ENCODE assay signal across 2 cellular contexts in the genomic region with DNA sequence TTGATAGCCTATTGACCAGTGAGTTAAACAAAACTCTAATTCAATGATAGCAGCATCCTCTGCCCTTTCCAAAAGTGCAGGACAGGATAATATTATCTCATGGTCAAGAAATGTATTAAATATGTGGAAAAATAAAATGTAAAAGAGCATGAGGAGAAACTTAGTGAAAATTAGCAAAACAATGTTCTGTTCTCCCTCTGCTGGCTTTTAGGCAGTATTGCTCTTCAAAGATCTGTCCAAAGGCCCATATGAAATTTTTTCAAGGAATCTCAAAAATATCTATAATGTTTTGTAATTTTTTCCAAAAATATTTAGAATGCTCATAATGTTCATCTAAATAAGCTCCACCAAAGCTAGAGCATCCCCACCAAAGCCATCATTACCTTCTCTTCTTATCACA.
TF ChIP-seq lines count a peak whose summit lies in the region.

No MANE protein-coding gene starts in this region.

TF ChIP-seq in GM23338, 12 proteins besides CTCF, POLR2A, EP300 and RAD21:
- TF ChIP-seq EZH2 (IDR thresholded peaks at IDR 0.05; ENCODE audit: low read depth, unreplicated experiment) (no peak), POLR2AphosphoS5 (IDR thresholded peaks at IDR 0.05; ENCODE audit: low read depth) (no peak), NANOG (IDR thresholded peaks at IDR 0.05; ENCODE audit: borderline replicate concordance) (no peak), JUNB (IDR thresholded peaks at IDR 0.05; ENCODE audit: unreplicated experiment) (no peak), ZNF331 (CRISPR knock-in tag; IDR thresholded peaks at IDR 0.05; ENCODE audit: low read depth) (no peak)
- TF ChIP-seq, protein P1, sequence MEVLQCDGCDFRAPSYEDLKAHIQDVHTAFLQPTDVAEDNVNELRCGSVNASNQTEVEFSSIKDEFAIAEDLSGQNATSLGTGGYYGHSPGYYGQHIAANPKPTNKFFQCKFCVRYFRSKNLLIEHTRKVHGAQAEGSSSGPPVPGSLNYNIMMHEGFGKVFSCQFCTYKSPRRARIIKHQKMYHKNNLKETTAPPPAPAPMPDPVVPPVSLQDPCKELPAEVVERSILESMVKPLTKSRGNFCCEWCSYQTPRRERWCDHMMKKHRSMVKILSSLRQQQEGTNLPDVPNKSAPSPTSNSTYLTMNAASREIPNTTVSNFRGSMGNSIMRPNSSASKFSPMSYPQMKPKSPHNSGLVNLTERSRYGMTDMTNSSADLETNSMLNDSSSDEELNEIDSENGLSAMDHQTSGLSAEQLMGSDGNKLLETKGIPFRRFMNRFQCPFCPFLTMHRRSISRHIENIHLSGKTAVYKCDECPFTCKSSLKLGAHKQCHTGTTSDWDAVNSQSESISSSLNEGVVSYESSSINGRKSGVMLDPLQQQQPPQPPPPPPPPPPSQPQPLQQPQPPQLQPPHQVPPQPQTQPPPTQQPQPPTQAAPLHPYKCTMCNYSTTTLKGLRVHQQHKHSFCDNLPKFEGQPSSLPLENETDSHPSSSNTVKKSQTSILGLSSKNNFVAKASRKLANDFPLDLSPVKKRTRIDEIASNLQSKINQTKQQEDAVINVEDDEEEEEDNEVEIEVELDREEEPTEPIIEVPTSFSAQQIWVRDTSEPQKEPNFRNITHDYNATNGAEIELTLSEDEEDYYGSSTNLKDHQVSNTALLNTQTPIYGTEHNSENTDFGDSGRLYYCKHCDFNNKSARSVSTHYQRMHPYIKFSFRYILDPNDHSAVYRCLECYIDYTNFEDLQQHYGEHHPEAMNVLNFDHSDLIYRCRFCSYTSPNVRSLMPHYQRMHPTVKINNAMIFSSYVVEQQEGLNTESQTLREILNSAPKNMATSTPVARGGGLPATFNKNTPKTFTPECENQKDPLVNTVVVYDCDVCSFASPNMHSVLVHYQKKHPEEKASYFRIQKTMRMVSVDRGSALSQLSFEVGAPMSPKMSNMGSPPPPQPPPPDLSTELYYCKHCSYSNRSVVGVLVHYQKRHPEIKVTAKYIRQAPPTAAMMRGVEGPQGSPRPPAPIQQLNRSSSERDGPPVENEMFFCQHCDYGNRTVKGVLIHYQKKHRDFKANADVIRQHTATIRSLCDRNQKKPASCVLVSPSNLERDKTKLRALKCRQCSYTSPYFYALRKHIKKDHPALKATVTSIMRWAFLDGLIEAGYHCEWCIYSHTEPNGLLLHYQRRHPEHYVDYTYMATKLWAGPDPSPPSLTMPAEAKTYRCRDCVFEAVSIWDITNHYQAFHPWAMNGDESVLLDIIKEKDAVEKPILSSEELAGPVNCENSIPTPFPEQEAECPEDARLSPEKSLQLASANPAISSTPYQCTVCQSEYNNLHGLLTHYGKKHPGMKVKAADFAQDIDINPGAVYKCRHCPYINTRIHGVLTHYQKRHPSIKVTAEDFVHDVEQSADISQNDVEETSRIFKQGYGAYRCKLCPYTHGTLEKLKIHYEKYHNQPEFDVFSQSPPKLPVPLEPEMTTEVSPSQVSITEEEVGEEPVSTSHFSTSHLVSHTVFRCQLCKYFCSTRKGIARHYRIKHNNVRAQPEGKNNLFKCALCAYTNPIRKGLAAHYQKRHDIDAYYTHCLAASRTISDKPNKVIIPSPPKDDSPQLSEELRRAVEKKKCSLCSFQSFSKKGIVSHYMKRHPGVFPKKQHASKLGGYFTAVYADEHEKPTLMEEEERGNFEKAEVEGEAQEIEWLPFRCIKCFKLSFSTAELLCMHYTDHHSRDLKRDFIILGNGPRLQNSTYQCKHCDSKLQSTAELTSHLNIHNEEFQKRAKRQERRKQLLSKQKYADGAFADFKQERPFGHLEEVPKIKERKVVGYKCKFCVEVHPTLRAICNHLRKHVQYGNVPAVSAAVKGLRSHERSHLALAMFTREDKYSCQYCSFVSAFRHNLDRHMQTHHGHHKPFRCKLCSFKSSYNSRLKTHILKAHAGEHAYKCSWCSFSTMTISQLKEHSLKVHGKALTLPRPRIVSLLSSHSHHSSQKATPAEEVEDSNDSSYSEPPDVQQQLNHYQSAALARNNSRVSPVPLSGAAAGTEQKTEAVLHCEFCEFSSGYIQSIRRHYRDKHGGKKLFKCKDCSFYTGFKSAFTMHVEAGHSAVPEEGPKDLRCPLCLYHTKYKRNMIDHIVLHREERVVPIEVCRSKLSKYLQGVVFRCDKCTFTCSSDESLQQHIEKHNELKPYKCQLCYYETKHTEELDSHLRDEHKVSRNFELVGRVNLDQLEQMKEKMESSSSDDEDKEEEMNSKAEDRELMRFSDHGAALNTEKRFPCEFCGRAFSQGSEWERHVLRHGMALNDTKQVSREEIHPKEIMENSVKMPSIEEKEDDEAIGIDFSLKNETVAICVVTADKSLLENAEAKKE (CRISPR knock-in tag; IDR thresholded peaks at IDR 0.05), result no peak
- TF ChIP-seq, protein P2, sequence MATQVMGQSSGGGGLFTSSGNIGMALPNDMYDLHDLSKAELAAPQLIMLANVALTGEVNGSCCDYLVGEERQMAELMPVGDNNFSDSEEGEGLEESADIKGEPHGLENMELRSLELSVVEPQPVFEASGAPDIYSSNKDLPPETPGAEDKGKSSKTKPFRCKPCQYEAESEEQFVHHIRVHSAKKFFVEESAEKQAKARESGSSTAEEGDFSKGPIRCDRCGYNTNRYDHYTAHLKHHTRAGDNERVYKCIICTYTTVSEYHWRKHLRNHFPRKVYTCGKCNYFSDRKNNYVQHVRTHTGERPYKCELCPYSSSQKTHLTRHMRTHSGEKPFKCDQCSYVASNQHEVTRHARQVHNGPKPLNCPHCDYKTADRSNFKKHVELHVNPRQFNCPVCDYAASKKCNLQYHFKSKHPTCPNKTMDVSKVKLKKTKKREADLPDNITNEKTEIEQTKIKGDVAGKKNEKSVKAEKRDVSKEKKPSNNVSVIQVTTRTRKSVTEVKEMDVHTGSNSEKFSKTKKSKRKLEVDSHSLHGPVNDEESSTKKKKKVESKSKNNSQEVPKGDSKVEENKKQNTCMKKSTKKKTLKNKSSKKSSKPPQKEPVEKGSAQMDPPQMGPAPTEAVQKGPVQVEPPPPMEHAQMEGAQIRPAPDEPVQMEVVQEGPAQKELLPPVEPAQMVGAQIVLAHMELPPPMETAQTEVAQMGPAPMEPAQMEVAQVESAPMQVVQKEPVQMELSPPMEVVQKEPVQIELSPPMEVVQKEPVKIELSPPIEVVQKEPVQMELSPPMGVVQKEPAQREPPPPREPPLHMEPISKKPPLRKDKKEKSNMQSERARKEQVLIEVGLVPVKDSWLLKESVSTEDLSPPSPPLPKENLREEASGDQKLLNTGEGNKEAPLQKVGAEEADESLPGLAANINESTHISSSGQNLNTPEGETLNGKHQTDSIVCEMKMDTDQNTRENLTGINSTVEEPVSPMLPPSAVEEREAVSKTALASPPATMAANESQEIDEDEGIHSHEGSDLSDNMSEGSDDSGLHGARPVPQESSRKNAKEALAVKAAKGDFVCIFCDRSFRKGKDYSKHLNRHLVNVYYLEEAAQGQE (IDR thresholded peaks at IDR 0.05; ENCODE audit: unreplicated experiment), result no peak
TF ChIP-seq in GM23338: peak in this region for 0.

TF ChIP-seq in HepG2, 621 proteins besides CTCF, POLR2A, EP300 and RAD21:
- TF ChIP-seq NFIC (IDR thresholded peaks at IDR 0.05; ENCODE audit: low read length), result no peak
- TF ChIP-seq STAG1 (CRISPR knock-in tag; IDR thresholded peaks at IDR 0.05), result peak; percentile 19; the same call in 1 of the 2 replicates
